ENCODE assay signal across 20 cellular contexts in genomic region chr10:88459523-88459922, GRCh38.
DNase-seq lines count a peak whose midpoint lies in the region; ATAC-seq and TF ChIP-seq lines count a peak whose summit lies in the region.
"Had no signal": no experiment of that assay in that cellular context is flagged by ENCODE, and none has a peak within 500 bp of the region (broad histone marks: within the 10 kb centered on the region; RNA-seq: fewer than 3 reads in every experiment).

No MANE protein-coding gene starts in this region.

- no peak overlapping the region for H3K9ac ChIP-seq in endocrine pancreas (ENCODE audit: control insufficient read depth, insufficient read depth, low read length)

- no TSS peak for BruUV-seq in Caco-2 (replicated peaks; lab: Mats Ljungman, UMichigan)

- H3K27me3 Mint-ChIP-seq in nephron progenitor cell (ENCODE audit: low read depth, poor library complexity): peaks cover 2% of the 10 kb centered on the region
- no peaks in the 10 kb centered on the region for H3K27me3 Mint-ChIP-seq in type B pancreatic cell
- H3K27me3 Mint-ChIP-seq in Caco-2 (ENCODE audit: insufficient read depth, unreplicated experiment): peaks cover 4% of the 10 kb centered on the region
- H3K27me3 Mint-ChIP-seq: B cell; CD4-positive, CD25-positive, alpha-beta regulatory T cell had no signal

- H3K27ac Mint-ChIP-seq in nephron progenitor cell (peak overlapping the region; percentile 68), type B pancreatic cell (peak overlapping the region; percentile 21), Caco-2 (ENCODE audit: unreplicated experiment) (no peak overlapping the region)
- H3K27ac Mint-ChIP-seq: B cell; CD4-positive, CD25-positive, alpha-beta regulatory T cell had no signal

- H3K4me3 ChIP-seq in endocrine pancreas (ENCODE audit: control insufficient read depth, insufficient read depth, low read length): peak overlapping the region; percentile 47
- H3K4me3 ChIP-seq in Caco-2 (ENCODE audit: low read depth, low read length): no peak overlapping the region
- H3K4me3 ChIP-seq: K562, SJCRH30 had no signal

- no peaks in the 10 kb centered on the region for H3K36me3 Mint-ChIP-seq in nephron progenitor cell (ENCODE audit: low read depth)
- H3K36me3 Mint-ChIP-seq in type B pancreatic cell: no peaks in the 10 kb centered on the region
- no peaks in the 10 kb centered on the region for H3K36me3 Mint-ChIP-seq in Caco-2 (ENCODE audit: insufficient read depth, unreplicated experiment)
- H3K36me3 Mint-ChIP-seq: CD4-positive, CD25-positive, alpha-beta regulatory T cell had no signal

- no peak for TF ChIP-seq CTCF in nephron progenitor cell (IDR thresholded peaks at IDR 0.05)
- no peak for TF ChIP-seq CTCF in type B pancreatic cell (conservative IDR thresholded peaks at IDR 0.05)
- no peak for TF ChIP-seq CTCF in Caco-2 (IDR thresholded peaks at IDR 0.05; ENCODE audit: insufficient read depth in 1 of 2, low read depth in 1 of 2, low read length in 1 of 2, severe bottlenecking in 1 of 2, unreplicated experiment in 1 of 2)

- POLR2A ChIA-PET in Caco-2 (lab: Charles Lee): no interaction called here

- H3K9me3 ChIP-seq in endocrine pancreas (ENCODE audit: control insufficient read depth, low read length) (no peaks in the 10 kb centered on the region), Caco-2 (no peaks in the 10 kb centered on the region)
- H3K9me3 ChIP-seq: SJCRH30 had no signal

- H3K9me3 Mint-ChIP-seq in nephron progenitor cell: no peaks in the 10 kb centered on the region
- no peaks in the 10 kb centered on the region for H3K9me3 Mint-ChIP-seq in type B pancreatic cell
- H3K9me3 Mint-ChIP-seq in Caco-2 (ENCODE audit: unreplicated experiment): no peaks in the 10 kb centered on the region
- H3K9me3 Mint-ChIP-seq: CD4-positive, CD25-positive, alpha-beta regulatory T cell had no signal

- H3K27me3 ChIP-seq in endocrine pancreas (ENCODE audit: control insufficient read depth, insufficient read depth, low read length) (no peaks in the 10 kb centered on the region), Caco-2 (replicated peaks; ENCODE audit: control insufficient read depth, insufficient read depth, low read length) (no peaks in the 10 kb centered on the region)
- H3K27me3 ChIP-seq: SJCRH30 had no signal

- DNase-seq in Right ventricle myocardium superior (no peak), cardiac septum (ENCODE audit: low spot score) (no peak), nephron progenitor cell (no peak), type B pancreatic cell (ENCODE audit: extremely low spot score, unreplicated experiment) (no peak), NCI-H226 (no peak), NCI-H1694 treated with DMSO at 0.1 percent for 48 hours (lab: John Stamatoyannopoulos, UW) (no peak), Caco-2 (no peak)
- DNase-seq: CD4-positive, CD25-positive, alpha-beta regulatory T cell; DMS153; GF-D8; GOT3; NCI-H1105; NCI-H187; NCI-H2227 treated with DMSO at 0.1 percent for 48 hours; NCI-H524; PC-3; SJCRH30 had no signal

- H3K4me3 Mint-ChIP-seq in nephron progenitor cell (no peak overlapping the region), type B pancreatic cell (no peak overlapping the region), Caco-2 (ENCODE audit: unreplicated experiment) (no peak overlapping the region)
- H3K4me3 Mint-ChIP-seq: B cell; CD4-positive, CD25-positive, alpha-beta regulatory T cell had no signal

- H3K4me1 ChIP-seq in endocrine pancreas (ENCODE audit: control insufficient read depth, insufficient read depth, low read length): peaks cover 7% of the 10 kb centered on the region
- H3K4me1 ChIP-seq in Caco-2: no peaks in the 10 kb centered on the region
- H3K4me1 ChIP-seq: SJCRH30 had no signal

- H3K4me1 Mint-ChIP-seq in nephron progenitor cell: peaks cover 27% of the 10 kb centered on the region
- peaks cover 19% of the 10 kb centered on the region for H3K4me1 Mint-ChIP-seq in type B pancreatic cell (ENCODE audit: unreplicated experiment)
- peaks cover 6% of the 10 kb centered on the region for H3K4me1 Mint-ChIP-seq in Caco-2 (ENCODE audit: low read depth, unreplicated experiment)
- H3K4me1 Mint-ChIP-seq: B cell; CD4-positive, CD25-positive, alpha-beta regulatory T cell had no signal

- intact Hi-C loops in Right ventricle myocardium superior (cut with DNase I): no loop called here
- intact Hi-C loops in cardiac septum (cut with DNase I): no loop called here
- intact Hi-C loops in Caco-2 (cut with micrococcal nuclease; ENCODE audit: unreplicated experiment): no loop called here

- peak; percentile 25 for ATAC-seq in Right ventricle myocardium superior (ENCODE audit: poor library complexity)
- ATAC-seq: K562, PC-3 had no signal

- H3K36me3 ChIP-seq in endocrine pancreas (ENCODE audit: control insufficient read depth, insufficient read depth, low read length) (no peaks in the 10 kb centered on the region), Caco-2 (ENCODE audit: control insufficient read depth, insufficient read depth, low read length) (no peaks in the 10 kb centered on the region)
- H3K36me3 ChIP-seq: SJCRH30 had no signal

- CTCF ChIA-PET in Caco-2 (lab: Charles Lee): no interaction called here
